8 cellular contexts compared by ENCODE assay signal in the genomic region with DNA sequence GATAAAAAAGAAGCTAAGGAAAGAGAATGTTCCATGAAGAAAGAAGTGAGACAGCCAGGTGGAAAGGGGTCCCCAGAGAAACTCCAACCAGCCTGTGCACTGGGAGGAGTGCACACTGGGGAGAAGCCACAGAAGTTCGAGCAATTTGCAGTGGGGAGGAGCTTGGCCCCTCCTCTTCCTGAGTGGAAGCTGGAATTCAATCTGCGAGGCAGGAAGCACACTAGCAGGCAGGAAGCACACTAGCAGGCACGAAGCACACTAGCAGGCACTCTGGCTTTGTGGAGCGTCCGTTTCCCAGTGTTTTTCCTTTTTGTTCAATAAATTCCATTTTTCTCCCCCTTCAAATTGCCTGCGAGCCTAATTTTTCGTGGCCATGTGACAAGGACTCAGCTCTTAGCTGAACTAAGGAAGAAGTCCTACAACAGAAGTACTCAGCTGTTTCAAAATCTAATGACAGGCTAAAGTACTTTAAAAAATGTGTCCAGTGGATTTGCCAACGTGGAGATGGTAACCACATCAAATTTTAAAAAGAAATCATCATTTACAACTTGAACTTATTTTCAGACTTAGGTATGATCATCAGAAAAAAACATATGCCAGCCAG. TPM values are rescaled to one million over a fixed set of nuclear protein-coding genes. Genes with fewer than 3 reads are reported as not detected.
DNase-seq lines count a peak whose midpoint lies in the region; ATAC-seq and TF ChIP-seq lines count a peak whose summit lies in the region.

No MANE protein-coding gene starts in this region.

- TF ChIP-seq CTCF in testis (IDR thresholded peaks at IDR 0.05), result no peak

- ATAC-seq in HG03097 (IDR thresholded peaks at IDR 0.05; ENCODE audit: low FRiP score, unreplicated experiment) (no peak), HG03378 (IDR thresholded peaks at IDR 0.05; ENCODE audit: unreplicated experiment) (no peak), GM21528 (IDR thresholded peaks at IDR 0.05; ENCODE audit: low FRiP score, unreplicated experiment) (no peak)

- DNase-seq in NCI-H2171 treated with DMSO at 0.1 percent for 48 hours (lab: John Stamatoyannopoulos, UW) (peak; percentile 38), NCI-H2171 (lab: John Stamatoyannopoulos, UW) (no peak), kidney tubule cell (ENCODE audit: low spot score) (peak; percentile 36), testis (peak; percentile 59)

- no peaks in the 10 kb centered on the region for H3K9me3 ChIP-seq in testis

- TF ChIP-seq POLR2A in testis (IDR thresholded peaks at IDR 0.05), result no peak

- H3K4me1 ChIP-seq in testis, result no peaks in the 10 kb centered on the region

- no peaks in the 10 kb centered on the region for H3K36me3 ChIP-seq in testis (ENCODE audit: low read depth, missing control alignments)

- H3K27ac ChIP-seq in angular gyrus (ENCODE audit: low read depth, low read length), result peak overlapping the region; percentile 55
- peak overlapping the region; percentile 3 to 46 for H3K27ac ChIP-seq in testis

- intact Hi-C loops in testis (cut with DNase I; ENCODE audit: low total_unique reads), result no loop called here

- no peak overlapping the region for H3K4me3 ChIP-seq in testis

- H3K27me3 ChIP-seq in testis, result no peaks in the 10 kb centered on the region

- 39 to 48% methylated on average over 8 of the region's 8 CpGs for WGBS in testis, 2 donors

RNA-seq across cellular contexts. Expression of a gene that starts 21.4 kb away (rescaled TPM):
- 10 to 100 TPM; 46.8 to 67.6 TPM for total RNA-seq in testis
- polyA plus RNA-seq in testis (ENCODE audit: insufficient read depth, low read depth, low replicate concordance), result 83.5 TPM

RNA-seq across cellular contexts. Expression of a gene that starts 23.2 kb away (rescaled TPM):
- total RNA-seq in testis, result 10 to 100 TPM; 26.7 to 48.6 TPM
- 44.5 TPM for polyA plus RNA-seq in testis (ENCODE audit: insufficient read depth, low read depth, low replicate concordance)

RNA-seq across cellular contexts. Expression of a gene that starts 23.6 kb away (rescaled TPM):
- 100 to 1,000 TPM; 114 to 132 TPM for total RNA-seq in testis
- 257 TPM for polyA plus RNA-seq in testis (ENCODE audit: insufficient read depth, low read depth, low replicate concordance)
